5 cellular contexts compared by ENCODE assay signal in genomic region chr4:150963602-150964345, GRCh38. TPM values are rescaled to one million over a fixed set of nuclear protein-coding genes. Genes with fewer than 3 reads are reported as not detected.
DNase-seq lines count a peak whose midpoint lies in the region; ATAC-seq, FAIRE-seq and TF ChIP-seq lines count a peak whose summit lies in the region.
"Not testable (repeated sequence)": the region's sequence is repeated elsewhere in the genome, so short reads cannot be mapped to it uniquely, and the experiment has no call there.

No MANE protein-coding gene starts in this region.

- not testable (repeated sequence) for H3K9me1 ChIP-seq in K562 (ENCODE audit: control insufficient read depth, insufficient read depth, low read length)

- not testable (repeated sequence) for H3K4me1 ChIP-seq in K562 (replicated peaks in 1 of 2; ENCODE audit: control insufficient read depth in 2 of 2, insufficient read depth in 2 of 2, low read length in 2 of 2); right cardiac atrium (ENCODE audit: control insufficient read depth, insufficient read depth, low read length); mesenchymal stem cell (ENCODE audit: control insufficient read depth, insufficient read depth, low read depth, low read length)

- H2BK120ac ChIP-seq in mesenchymal stem cell (ENCODE audit: low read depth, low read length), result not testable (repeated sequence)

- TF ChIP-seq POLR2A in K562 (conservative IDR thresholded peaks at IDR 0.05), result not testable (repeated sequence)

- H4K20me1 ChIP-seq in K562 (replicated peaks; ENCODE audit: control insufficient read depth, insufficient read depth, low read length), result not testable (repeated sequence)

- not testable (repeated sequence) for H2AK5ac ChIP-seq in mesenchymal stem cell (ENCODE audit: low read length, severe bottlenecking)

- POLR2A ChIA-PET in K562 (lab: Yijun Ruan, JAX), result not testable (repeated sequence)

- not testable (repeated sequence) for TF ChIP-seq RAD21 in K562 (CRISPR knock-in tag; conservative IDR thresholded peaks at IDR 0.05 in 1 of 2, IDR thresholded peaks at IDR 0.05 in 1 of 2)

- BruUV-seq in K562 (replicated peaks; lab: Mats Ljungman, UMichigan), result not testable (repeated sequence)

- H3K23ac ChIP-seq in mesenchymal stem cell (ENCODE audit: low read length in 2 of 2), result not testable (repeated sequence)

- CTCF ChIA-PET in K562 (lab: Yijun Ruan, JAX; ENCODE audit: low intra/inter-chr PET ratio), result not testable (repeated sequence)

- H3K27ac ChIP-seq in K562 (ENCODE audit: extremely low read depth, low read depth, low read length); right cardiac atrium (ENCODE audit: low read length); mesenchymal stem cell (ENCODE audit: low read length, poor library complexity, severe bottlenecking): not testable (repeated sequence)

- not testable (repeated sequence) for H3K4me3 Mint-ChIP-seq in effector memory CD8-positive, alpha-beta T cell; stimulated activated effector memory CD8-positive, alpha-beta T cell treated with anti-CD3 and anti-CD28 coated beads, Interleukin-12 subunit alpha, Interleukin-12 subunit beta, amount 100 ng/mL, for 72 hours

- not testable (repeated sequence) for H2BK12ac ChIP-seq in mesenchymal stem cell (ENCODE audit: low read length in 2 of 2)

- DNase-seq in K562 (ENCODE audit: extremely low read depth in 1 of 4, low spot score in 3 of 4); effector memory CD8-positive, alpha-beta T cell; mesenchymal stem cell; stimulated activated effector memory CD8-positive, alpha-beta T cell treated with anti-CD3 and anti-CD28 coated beads, Interleukin-12 subunit alpha, Interleukin-12 subunit beta, amount 100 ng/mL, for 72 hours (ENCODE audit: low spot score in 2 of 2): not testable (repeated sequence)
- peak in 2 of 3 donors; percentile 41 to 56 for DNase-seq in right cardiac atrium

- not testable (repeated sequence) for H3K36me3 ChIP-seq in K562 (ENCODE audit: control insufficient read depth, insufficient read depth, low read length); mesenchymal stem cell (ENCODE audit: control insufficient read depth in 1 of 2, insufficient read depth in 2 of 2, low read depth in 1 of 2, low read length in 2 of 2)

- not testable (repeated sequence) for ATAC-seq in K562; effector memory CD8-positive, alpha-beta T cell (replicated peaks); right cardiac atrium; stimulated activated effector memory CD8-positive, alpha-beta T cell treated with anti-CD3 and anti-CD28 coated beads, Interleukin-12 subunit alpha, Interleukin-12 subunit beta, amount 100 ng/mL, for 72 hours

- not testable (repeated sequence) for H2AFZ ChIP-seq in K562 (ENCODE audit: low read depth, low read length); mesenchymal stem cell (ENCODE audit: low read depth, low read length)

- H4K8ac ChIP-seq in mesenchymal stem cell (ENCODE audit: low read length), result not testable (repeated sequence)

- H3K36me3 Mint-ChIP-seq in effector memory CD8-positive, alpha-beta T cell (ENCODE audit: insufficient read depth); stimulated activated effector memory CD8-positive, alpha-beta T cell treated with anti-CD3 and anti-CD28 coated beads, Interleukin-12 subunit alpha, Interleukin-12 subunit beta, amount 100 ng/mL, for 72 hours: not testable (repeated sequence)

- not testable (repeated sequence) for H3K14ac ChIP-seq in mesenchymal stem cell (ENCODE audit: low read length in 2 of 2)

- not testable (repeated sequence) for H3K18ac ChIP-seq in mesenchymal stem cell (ENCODE audit: low read depth in 1 of 2, low read length in 2 of 2)

- TF ChIP-seq CTCF in K562 (IDR thresholded peaks at IDR 0.05 in 2 of 3, conservative IDR thresholded peaks at IDR 0.05 in 1 of 3; ENCODE audit: insufficient read depth in 2 of 3, low read depth in 1 of 3, low read length in 3 of 3), result not testable (repeated sequence)

- intact Hi-C loops in K562 (cut with micrococcal nuclease), result loop anchor here (5.0 kb wide), 1 partner anchor 96 kb away; no protein-coding TSS in a partner anchor
- intact Hi-C loops in right cardiac atrium (cut with DNase I), result not testable (repeated sequence)

- peak overlapping the region; percentile 50 for H4K91ac ChIP-seq in mesenchymal stem cell (ENCODE audit: low read length)

- not testable (repeated sequence) for H3K4me3 ChIP-seq in K562; right cardiac atrium (ENCODE audit: low read length); mesenchymal stem cell (ENCODE audit: insufficient read depth in 1 of 2, low read depth in 1 of 2, low read length in 2 of 2)

- 100% methylated on average over 11 of the region's 47 CpGs for WGBS in K562 (ENCODE audit: insufficient coverage, low coverage, missing lambda C conversion rate)
- WGBS in right cardiac atrium, result 98% methylated on average over 47 of the region's 47 CpGs
- 96% methylated on average over 47 of the region's 47 CpGs for WGBS in mesenchymal stem cell

- FAIRE-seq in K562 (lab: Jason Lieb, UNC), result not testable (repeated sequence)

- not testable (repeated sequence) for H3K4me2 ChIP-seq in K562 (ENCODE audit: insufficient read depth, low read length); mesenchymal stem cell (ENCODE audit: low read length, poor library complexity, severe bottlenecking)

- H2BK15ac ChIP-seq in mesenchymal stem cell (ENCODE audit: low read depth, poor library complexity, severe bottlenecking), result not testable (repeated sequence)

- peaks cover 16% of the 10 kb centered on the region for H3K79me1 ChIP-seq in mesenchymal stem cell (replicated peaks; ENCODE audit: low read length, poor library complexity, severe bottlenecking)

- not testable (repeated sequence) for H2BK5ac ChIP-seq in mesenchymal stem cell (ENCODE audit: low read depth, low read length, poor library complexity, severe bottlenecking)

- not testable (repeated sequence) for H3K9me3 Mint-ChIP-seq in effector memory CD8-positive, alpha-beta T cell; stimulated activated effector memory CD8-positive, alpha-beta T cell treated with anti-CD3 and anti-CD28 coated beads, Interleukin-12 subunit alpha, Interleukin-12 subunit beta, amount 100 ng/mL, for 72 hours

- H3K27me3 ChIP-seq in K562 (ENCODE audit: control insufficient read depth in 2 of 2, insufficient read depth in 2 of 2, low read length in 2 of 2); right cardiac atrium (ENCODE audit: control insufficient read depth, insufficient read depth); mesenchymal stem cell (ENCODE audit: control insufficient read depth in 1 of 2, insufficient read depth in 1 of 2, low read length in 2 of 2): not testable (repeated sequence)

- H3K27me3 Mint-ChIP-seq in effector memory CD8-positive, alpha-beta T cell, result not testable (repeated sequence)

- not testable (repeated sequence) for H3K9ac ChIP-seq in K562 (ENCODE audit: insufficient read depth in 1 of 2, low read depth in 2 of 2, low read length in 2 of 2); mesenchymal stem cell (ENCODE audit: low read length)

- in situ Hi-C loops in K562 (cut with MboI), result not testable (repeated sequence)

- H3K4ac ChIP-seq in mesenchymal stem cell (ENCODE audit: low read depth in 1 of 2, low read length in 2 of 2), result not testable (repeated sequence)

- H3K27ac Mint-ChIP-seq in effector memory CD8-positive, alpha-beta T cell, result peak overlapping the region; percentile 60 to 78
- H3K27ac Mint-ChIP-seq in stimulated activated effector memory CD8-positive, alpha-beta T cell treated with anti-CD3 and anti-CD28 coated beads, Interleukin-12 subunit alpha, Interleukin-12 subunit beta, amount 100 ng/mL, for 72 hours, result peak overlapping the region; percentile 50

- H3K9me3 ChIP-seq in K562 (replicated peaks; ENCODE audit: control insufficient read depth, insufficient read depth, low read depth, low read length); right cardiac atrium (ENCODE audit: control insufficient read depth, low read length); mesenchymal stem cell (ENCODE audit: control insufficient read depth, low read length): not testable (repeated sequence)

- H3K4me1 Mint-ChIP-seq in effector memory CD8-positive, alpha-beta T cell (ENCODE audit: low read depth in 2 of 2), result peaks cover 8 to 14% of the 10 kb centered on the region in 2 donors
- peaks cover 34% of the 10 kb centered on the region for H3K4me1 Mint-ChIP-seq in stimulated activated effector memory CD8-positive, alpha-beta T cell treated with anti-CD3 and anti-CD28 coated beads, Interleukin-12 subunit alpha, Interleukin-12 subunit beta, amount 100 ng/mL, for 72 hours

- H3K79me2 ChIP-seq in K562 (ENCODE audit: control insufficient read depth, insufficient read depth, low read length), result peaks cover 72% of the 10 kb centered on the region

- TF ChIP-seq EP300 in K562 (IDR thresholded peaks at IDR 0.05; ENCODE audit: low read length), result not testable (repeated sequence)

RNA-seq across cellular contexts. Expression of gene LRBA, which starts 51.3 kb away (rescaled TPM):
- 104 and 363 TPM in 2 replicates for total RNA-seq in K562 (2011; cell fraction: chromatin; rRNA removed; ENCODE audit: low replicate concordance)
- 53.9 and 87.2 TPM in 2 replicates for total RNA-seq in K562 (2011; cell fraction: nucleolus; rRNA removed)
- total RNA-seq in K562 (2011; cell fraction: nucleoplasm; rRNA removed), result 148 and 201 TPM in 2 replicates
- total RNA-seq in K562 (2014; rRNA removed) (55.5 and 60.2 TPM in 2 replicates), K562 (2014; rRNA removed; fragmentation: Illumina TruSeq; extraction: Trizol) (88.7 and 92.7 TPM in 2 replicates), K562 (2015; rRNA removed; fragmentation: Illumina TruSeq; extraction: Trizol) (82.6 and 87.3 TPM in 2 replicates), K562 (2021) (63.0 and 65.9 TPM in 2 replicates), right cardiac atrium (10 to 100 TPM; 22.1 to 29.9 (median 23.8) TPM)
- polyA plus RNA-seq in K562 (2011; rRNA removed) (36.8 and 46.1 TPM in 2 replicates), K562 (2014; fragmentation: Illumina TruSeq; extraction: Trizol) (46.8 and 59.7 TPM in 2 replicates), K562 (2014; fragmentation: Nextera tagmentation; extraction: Ambion mirVana) (10 to 100 TPM; 24.2 to 32.1 TPM), K562 (2014; rRNA removed) (31.9 and 34.4 TPM in 2 replicates), right cardiac atrium (14.4 TPM)
- 29.9 and 41.2 TPM in 2 replicates for polyA plus RNA-seq in K562 (2011; cell fraction: cytosol; rRNA removed)
- polyA plus RNA-seq in K562 (2011; cell fraction: nucleus; rRNA removed), result 32.0 and 38.6 TPM in 2 replicates
- polyA plus RNA-seq in K562 (2012), result 42.7 and 50.5 TPM in 2 replicates
- polyA minus RNA-seq in K562 (2011; rRNA and poly(A)+ RNA removed), result 341 and 347 TPM in 2 replicates
- 82.8 and 105 TPM in 2 replicates for polyA minus RNA-seq in K562 (2011; cell fraction: cytosol; rRNA and poly(A)+ RNA removed)
- 202 and 311 TPM in 2 replicates for polyA minus RNA-seq in K562 (2011; cell fraction: nucleus; rRNA and poly(A)+ RNA removed)
- 9.2 TPM for polyA plus RNA-seq in mesenchymal stem cell (2013, experiment 1 of 2)
- polyA plus RNA-seq in mesenchymal stem cell (2013, experiment 2 of 2), result 8.3 TPM
